ENCODE assay signal across 8 cellular contexts in the genomic region with DNA sequence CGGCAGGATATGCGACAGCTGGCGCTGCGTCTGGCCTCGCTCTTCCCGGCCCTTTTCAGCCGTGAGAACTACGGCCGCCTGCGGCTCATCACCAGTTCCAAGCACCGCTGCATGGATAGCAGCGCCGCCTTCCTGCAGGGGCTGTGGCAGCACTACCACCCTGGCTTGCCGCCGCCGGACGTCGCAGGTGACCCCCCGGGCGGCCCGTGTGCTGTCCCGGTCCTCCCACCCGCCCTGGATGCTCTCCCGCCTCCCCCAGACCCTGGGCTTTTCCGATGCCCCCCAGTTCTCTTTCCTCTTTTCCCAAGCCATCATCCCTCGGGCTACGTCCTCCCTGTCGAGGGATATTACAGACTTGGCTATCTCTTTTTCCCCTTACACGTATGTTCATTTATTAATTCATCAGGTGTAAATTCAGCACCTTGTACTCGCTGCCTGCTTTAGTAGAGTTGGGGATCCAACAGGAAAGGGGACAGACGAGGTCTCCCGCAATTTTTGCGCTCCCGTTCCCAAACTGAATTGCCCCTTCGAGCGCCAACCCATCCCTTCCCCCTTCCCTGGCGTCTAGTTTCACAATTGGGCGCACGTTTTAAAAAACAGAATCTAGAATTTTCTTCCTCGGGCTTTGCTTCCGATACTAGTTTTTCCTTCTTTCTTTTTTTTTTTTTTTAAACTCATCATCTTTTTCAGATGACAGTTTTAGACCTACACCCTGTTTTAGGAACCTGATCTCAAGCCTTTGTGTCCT. TPM values are rescaled to one million over a fixed set of nuclear protein-coding genes. Genes with fewer than 3 reads are reported as not detected.
DNase-seq lines count a peak whose midpoint lies in the region; ATAC-seq and TF ChIP-seq lines count a peak whose summit lies in the region.

No MANE protein-coding gene starts in this region.

- peaks cover 15% of the 10 kb centered on the region for H3K4me1 ChIP-seq in DOHH2 (ENCODE audit: control insufficient read depth, low read length)
- peaks cover 0 to 14% of the 10 kb centered on the region in 2 donors for H3K4me1 ChIP-seq in right atrium auricular region

- peaks cover 53% of the 10 kb centered on the region for H3K27me3 ChIP-seq in DOHH2 (ENCODE audit: control insufficient read depth, low read length)
- no peaks in the 10 kb centered on the region for H3K27me3 ChIP-seq in right atrium auricular region

- in situ Hi-C loops in SK-MEL-5 (cut with HindIII; ENCODE audit: low pct_unique_long_range_greater_than_20kb, low sequenced_read_pairs): no loop called here

- no peaks in the 10 kb centered on the region for H4K20me1 ChIP-seq in DOHH2 (ENCODE audit: control insufficient read depth, insufficient read depth, low read depth, low read length)

- peak overlapping the region; percentile 72 for H3K4me2 ChIP-seq in DOHH2 (ENCODE audit: low read length)

- H3K9me3 ChIP-seq in DOHH2 (ENCODE audit: control insufficient read depth, insufficient read depth, low read length): no peaks in the 10 kb centered on the region
- no peaks in the 10 kb centered on the region for H3K9me3 ChIP-seq in right atrium auricular region

- H3K36me3 ChIP-seq in DOHH2 (ENCODE audit: control insufficient read depth, low read length) (no peaks in the 10 kb centered on the region), right atrium auricular region (peaks cover 5% of the 10 kb centered on the region)

- H3K9me2 ChIP-seq in DOHH2 (replicated peaks; ENCODE audit: control insufficient read depth, low read length): no peaks in the 10 kb centered on the region

- TF ChIP-seq CTCF in DOHH2 (IDR thresholded peaks at IDR 0.05; ENCODE audit: low read depth, low read length, poor library complexity, severe bottlenecking): no peak
- peak; percentile 14 to 79 for TF ChIP-seq CTCF in right atrium auricular region (IDR thresholded peaks at IDR 0.05)

- peak; percentile 52 for ATAC-seq in GM21367 (IDR thresholded peaks at IDR 0.05; ENCODE audit: unreplicated experiment)

- peak overlapping the region; percentile 73 for H3K4me3 ChIP-seq in DOHH2 (ENCODE audit: low read length)
- peak overlapping the region; percentile 67 to 96 for H3K4me3 ChIP-seq in right atrium auricular region

- H3K79me2 ChIP-seq in DOHH2 (ENCODE audit: control insufficient read depth, low read length): no peaks in the 10 kb centered on the region

- peak; percentile 70 for DNase-seq in HPDE6-E6E7 (ENCODE audit: extremely low spot score)
- peak; percentile 50 for DNase-seq in SK-MEL-5 (ENCODE audit: low read depth, low spot score)
- DNase-seq in amniotic epithelial cell (ENCODE audit: low read depth): peak; percentile 55
- no peak for DNase-seq in right atrium auricular region (ENCODE audit: low spot score)
- peak; percentile 13 for DNase-seq in pulmonary artery endothelial cell (ENCODE audit: low read depth, low spot score)
- DNase-seq in NCI-H1105 treated with DMSO at 0.1 percent for 48 hours (lab: John Stamatoyannopoulos, UW): no peak

- no peak overlapping the region for H3K27ac ChIP-seq in DOHH2 (ENCODE audit: low read depth, low read length)
- peak overlapping the region; percentile 86 to 87 for H3K27ac ChIP-seq in right atrium auricular region

- H3F3A ChIP-seq in DOHH2 (ENCODE audit: control insufficient read depth, insufficient read depth): no peaks in the 10 kb centered on the region

RNA-seq across cellular contexts. Expression of gene MINPP1, which starts 0.8 kb away (rescaled TPM):
- 36.1 and 39.2 TPM in 2 replicates for total RNA-seq in SK-MEL-5 (2014; rRNA removed; shearing (Covaris generic))
- polyA plus RNA-seq in SK-MEL-5 (2015; cell fraction: cytosol; rRNA removed): 38.5 and 51.6 TPM in 2 replicates
- 22.2 and 31.2 TPM in 2 replicates for polyA plus RNA-seq in SK-MEL-5 (2015; cell fraction: nucleus; rRNA removed)
- total RNA-seq in right atrium auricular region (10 to 100 TPM in 1 of 2 donors, 1 to 10 TPM in 1; 9.9 to 10.6 TPM), pulmonary artery endothelial cell (26.3 and 36.2 TPM in 2 replicates)

Comparison
In these comparisons a context has a peak if more than half of its experiments do, and no peak if none do; other contexts are left out.
1. DNase-seq: peak in HPDE6-E6E7 (single experiment), SK-MEL-5 (single experiment), amniotic epithelial cell (single experiment) and pulmonary artery endothelial cell (single experiment); none in right atrium auricular region (single experiment) and NCI-H1105 treated with DMSO at 0.1 percent for 48 hours (single experiment).